Comparison of ENCODE assay signal across 1 cellular context in genomic region chr9:109117856-109118801, GRCh38.
TF ChIP-seq lines count a peak whose summit lies in the region.

No MANE protein-coding gene starts in this region.

TF ChIP-seq in GM12878, 131 proteins besides CTCF, POLR2A, EP300 and RAD21:
- TF ChIP-seq PKNOX1 (IDR thresholded peaks at IDR 0.05) (0 out of 2 replicates have a peak, but pooled peaks have one; percentile 10), TCF3 (IDR thresholded peaks at IDR 0.05; ENCODE audit: borderline replicate concordance, insufficient read depth, low read depth, low read length) (no peak), RFX5 (IDR thresholded peaks at IDR 0.05; ENCODE audit: low read depth, low read length) (0 out of 2 replicates have a peak, but pooled peaks have one; percentile 33)
